9 cellular contexts compared by ENCODE assay signal in genomic region chr2:10400978-10401951, GRCh38. TPM values are rescaled to one million over a fixed set of nuclear protein-coding genes. Genes with fewer than 3 reads are reported as not detected.
DNase-seq lines count a peak whose midpoint lies in the region; ATAC-seq and TF ChIP-seq lines count a peak whose summit lies in the region.
"Had no signal": no experiment of that assay in that cellular context is flagged by ENCODE, and none has a peak within 500 bp of the region (broad histone marks: within the 10 kb centered on the region; RNA-seq: fewer than 3 reads in every experiment).

No MANE protein-coding gene starts in this region.

- H3K4me3 Mint-ChIP-seq in HFFc6 = no peak overlapping the region
- H3K4me3 Mint-ChIP-seq in chondrocyte (ENCODE audit: unreplicated experiment) = no peak overlapping the region
- H3K4me3 Mint-ChIP-seq in naive thymus-derived CD8-positive, alpha-beta T cell = peak overlapping the region; percentile 38 to 84 (median 66)
- H3K4me3 Mint-ChIP-seq: neural progenitor cell had no signal

- H3K4me1 ChIP-seq in ACC112 (ENCODE audit: control insufficient read depth, insufficient read depth, low read length, unreplicated experiment) = peaks cover 56% of the 10 kb centered on the region

- POLR2A ChIA-PET in naive thymus-derived CD8-positive, alpha-beta T cell (lab: Charles Lee) = interaction anchor here (2.7 kb wide), 1 partner anchor 99 kb away, joined by 8 read pairs; the partner anchor contains the start of gene HPCAL1

- H3K27ac ChIP-seq in ACC112 (ENCODE audit: low read depth, low read length) = peak overlapping the region; percentile 32; the same call in 1 of the 2 replicates
- H3K27ac ChIP-seq: neural progenitor cell had no signal

- peaks cover 11% of the 10 kb centered on the region for H3K36me3 Mint-ChIP-seq in HFFc6 (ENCODE audit: low read depth)
- H3K36me3 Mint-ChIP-seq in chondrocyte (ENCODE audit: low read depth) = peaks cover 3% of the 10 kb centered on the region
- H3K36me3 Mint-ChIP-seq in naive thymus-derived CD8-positive, alpha-beta T cell = peaks cover 4 to 46% (median 7%) of the 10 kb centered on the region in 3 donors

- no peaks in the 10 kb centered on the region for H3K9me3 Mint-ChIP-seq in HFFc6
- no peaks in the 10 kb centered on the region for H3K9me3 Mint-ChIP-seq in chondrocyte (ENCODE audit: low read depth)
- peaks cover 0 to 4% (median 0%) of the 10 kb centered on the region in 9 donors for H3K9me3 Mint-ChIP-seq in naive thymus-derived CD8-positive, alpha-beta T cell

- H3K4me1 Mint-ChIP-seq in HFFc6 (ENCODE audit: low read depth) (peaks cover 50% of the 10 kb centered on the region), chondrocyte (ENCODE audit: low read depth) (peaks cover 36% of the 10 kb centered on the region)
- H3K4me1 Mint-ChIP-seq in naive thymus-derived CD8-positive, alpha-beta T cell = peaks cover 30 to 67% (median 50%) of the 10 kb centered on the region in 4 donors

- H3K79me2 ChIP-seq in ACC112 (ENCODE audit: control insufficient read depth, insufficient read depth, low read length, unreplicated experiment) = peaks cover 13% of the 10 kb centered on the region

- H3K36me3 ChIP-seq in ACC112 (ENCODE audit: insufficient read depth, low read length) = peaks cover 17% of the 10 kb centered on the region
- H3K36me3 ChIP-seq: neural progenitor cell had no signal

- peak overlapping the region; percentile 80 for H3K27ac Mint-ChIP-seq in HFFc6
- peak overlapping the region; percentile 12 for H3K27ac Mint-ChIP-seq in chondrocyte (ENCODE audit: unreplicated experiment)
- peak overlapping the region; percentile 90 to 97 (median 93) for H3K27ac Mint-ChIP-seq in naive thymus-derived CD8-positive, alpha-beta T cell
- H3K27ac Mint-ChIP-seq: neural progenitor cell had no signal

- DNase-seq in HFFc6 = no peak
- no peak for DNase-seq in chondrocyte (ENCODE audit: low spot score)
- DNase-seq in naive thymus-derived CD8-positive, alpha-beta T cell = no peak
- no peak for DNase-seq in cerebellum (ENCODE audit: low spot score)
- no peak for DNase-seq in ureter (ENCODE audit: low spot score)
- DNase-seq in 8988T = no peak

- TF ChIP-seq CTCF in HFFc6 (IDR thresholded peaks at IDR 0.05) (no peak), chondrocyte (IDR thresholded peaks at IDR 0.05) (no peak)

- H3K27me3 ChIP-seq in ACC112 (ENCODE audit: insufficient read depth, low read length) = no peaks in the 10 kb centered on the region
- H3K27me3 ChIP-seq: neural progenitor cell had no signal

- H3K27me3 Mint-ChIP-seq in HFFc6 (ENCODE audit: insufficient read depth) (peaks cover 2% of the 10 kb centered on the region; the same call in 1 of the 2 replicates), chondrocyte (ENCODE audit: low read depth) (no peaks in the 10 kb centered on the region)
- H3K27me3 Mint-ChIP-seq in naive thymus-derived CD8-positive, alpha-beta T cell = no peaks in the 10 kb centered on the region

- no peak overlapping the region for H3K4me3 ChIP-seq in ACC112 (ENCODE audit: low read depth, low read length)
- H3K4me3 ChIP-seq: neural progenitor cell had no signal

- ATAC-seq in naive thymus-derived CD8-positive, alpha-beta T cell = no peak
- ATAC-seq in HG03045 (IDR thresholded peaks at IDR 0.05; ENCODE audit: unreplicated experiment) = no peak

- H2AFZ ChIP-seq in ACC112 (ENCODE audit: low read length, unreplicated experiment) = no peak overlapping the region
- H2AFZ ChIP-seq: neural progenitor cell had no signal

RNA-seq across cellular contexts. Expression of gene ODC1, which starts 46.9 kb away (rescaled TPM):
- 100 to 1,000 TPM; 116 to 155 (median 143) TPM for total RNA-seq in HFFc6 (2021; fragmentation: NEBNext Ultra II Directional; extraction: Animal tissue kit (Norgen Biotek cat#: 25700))
- 44.4 to 65.3 TPM (median 61.6 TPM) in 3 replicates for total RNA-seq in chondrocyte
- total RNA-seq in naive thymus-derived CD8-positive, alpha-beta T cell = 10 to 100 TPM; 49.2 to 57.1 TPM
- 10 to 100 TPM; 44.5 to 70.7 (median 60.9) TPM for polyA plus RNA-seq in naive thymus-derived CD8-positive, alpha-beta T cell
- total RNA-seq in cerebellum = 104 TPM
- total RNA-seq in ureter = 85.3 TPM

Comparison
In these comparisons a context has a peak if more than half of its experiments do, and no peak if none do; other contexts are left out.
1. H3K27ac Mint-ChIP-seq: peak in every context shown above with its lines; median percentile 93 in naive thymus-derived CD8-positive, alpha-beta T cell; 80 in HFFc6; 12 in chondrocyte.
2. H3K4me3 Mint-ChIP-seq: peak in naive thymus-derived CD8-positive, alpha-beta T cell (10 of 10); none in HFFc6 (single experiment) and chondrocyte (single experiment).